32 cellular contexts compared by ENCODE assay signal in genomic region chr19:4157164-4157563, GRCh38. TPM values are rescaled to one million over a fixed set of nuclear protein-coding genes. Genes with fewer than 3 reads are reported as not detected.
"Had no signal": no experiment of that assay in that cellular context is flagged by ENCODE, and none has a peak within 500 bp of the region (broad histone marks: within the 10 kb centered on the region; RNA-seq: fewer than 3 reads in every experiment).

No MANE protein-coding gene starts in this region.

- H3K4me3 ChIP-seq: colonic mucosa, esophagus muscularis mucosa, gastroesophageal sphincter, heart left ventricle, left ventricle myocardium inferior, lower lobe of right lung, prostate gland, right atrium auricular region, sigmoid colon, testis, tibial nerve, upper lobe of left lung had no signal

- ATAC-seq: foreskin keratinocyte; gastroesophageal sphincter; heart left ventricle; left cardiac atrium; lower lobe of right lung; natural killer cell; stimulated activated memory B cell treated with anti-CD40 and anti-IgM and Interleukin-4, amounts not matched to agents 10 μg/mL and 1 μg/mL and 100 μg/mL, for 72 hours; stimulated activated naive CD8-positive, alpha-beta T cell treated with anti-CD3 and anti-CD28 coated beads, Interleukin-15, Interleukin-2, amounts not matched to agents 100 U/mL and 50 U/mL, for 24 hours had no signal

- H3K36me3 ChIP-seq: colonic mucosa, esophagus muscularis mucosa, gastroesophageal sphincter, heart left ventricle, left ventricle myocardium inferior, lower lobe of right lung, neutrophil, prostate gland, right atrium auricular region, sigmoid colon, tibial nerve, upper lobe of left lung had no signal

- DNase-seq: colonic mucosa; effector memory CD4-positive, alpha-beta T cell; foreskin keratinocyte; heart left ventricle; hippocampal formation; left cardiac atrium; left ventricle myocardium inferior; lower lobe of right lung; natural killer cell; sigmoid colon; stimulated activated CD4-positive, alpha-beta T cell treated with anti-CD3 and anti-CD28 coated beads, Interleukin-4, amount 100 ng/mL, for 4 hours; stimulated activated naive CD8-positive, alpha-beta T cell treated with anti-CD3 and anti-CD28 coated beads, Interleukin-15, Interleukin-2, amounts not matched to agents 100 U/mL and 50 U/mL, for 24 hours; substantia nigra; testis; upper lobe of left lung had no signal

- H3K9me3 ChIP-seq: colonic mucosa, esophagus muscularis mucosa, gastroesophageal sphincter, heart left ventricle, left ventricle myocardium inferior, lower lobe of right lung, neutrophil, prostate gland, right atrium auricular region, sigmoid colon, testis, tibial nerve, upper lobe of left lung had no signal

- H3K27ac ChIP-seq: colonic mucosa, esophagus muscularis mucosa, foreskin keratinocyte, gastroesophageal sphincter, heart left ventricle, left ventricle myocardium inferior, lower lobe of right lung, neutrophil, prostate gland, right atrium auricular region, sigmoid colon, testis, tibial nerve, upper lobe of left lung had no signal

- H3K4me1 ChIP-seq: colonic mucosa, esophagus muscularis mucosa, foreskin keratinocyte, gastroesophageal sphincter, heart left ventricle, left ventricle myocardium inferior, lower lobe of right lung, prostate gland, right atrium auricular region, sigmoid colon, testis, tibial nerve, upper lobe of left lung had no signal

- FAIRE-seq: endothelial cell of umbilical vein, islet of Langerhans, urothelium cell line had no signal

- H3K27me3 ChIP-seq: colonic mucosa, right atrium auricular region, testis, upper lobe of left lung had no signal

RNA-seq across cellular contexts. Expression of gene CREB3L3, which starts 3.7 kb away (rescaled TPM):
- total RNA-seq: chondrocyte, endothelial cell of umbilical vein, epithelial cell of proximal tubule, esophagus muscularis mucosa, foreskin keratinocyte, gastroesophageal sphincter, heart left ventricle, kidney epithelial cell, left cardiac atrium, left ventricle myocardium inferior, lower lobe of right lung, osteocyte, prostate gland, right atrium auricular region, skeletal muscle tissue, tibial nerve had no signal
- polyA plus RNA-seq: endothelial cell of umbilical vein, fibroblast of lung, foreskin keratinocyte, heart left ventricle, neural cell had no signal

RNA-seq across cellular contexts. Expression of gene ANKRD24, which starts 25.3 kb away (rescaled TPM):
- total RNA-seq: epithelial cell of proximal tubule, skeletal muscle tissue had no signal
